9 cellular contexts compared by ENCODE assay signal in the genomic region with DNA sequence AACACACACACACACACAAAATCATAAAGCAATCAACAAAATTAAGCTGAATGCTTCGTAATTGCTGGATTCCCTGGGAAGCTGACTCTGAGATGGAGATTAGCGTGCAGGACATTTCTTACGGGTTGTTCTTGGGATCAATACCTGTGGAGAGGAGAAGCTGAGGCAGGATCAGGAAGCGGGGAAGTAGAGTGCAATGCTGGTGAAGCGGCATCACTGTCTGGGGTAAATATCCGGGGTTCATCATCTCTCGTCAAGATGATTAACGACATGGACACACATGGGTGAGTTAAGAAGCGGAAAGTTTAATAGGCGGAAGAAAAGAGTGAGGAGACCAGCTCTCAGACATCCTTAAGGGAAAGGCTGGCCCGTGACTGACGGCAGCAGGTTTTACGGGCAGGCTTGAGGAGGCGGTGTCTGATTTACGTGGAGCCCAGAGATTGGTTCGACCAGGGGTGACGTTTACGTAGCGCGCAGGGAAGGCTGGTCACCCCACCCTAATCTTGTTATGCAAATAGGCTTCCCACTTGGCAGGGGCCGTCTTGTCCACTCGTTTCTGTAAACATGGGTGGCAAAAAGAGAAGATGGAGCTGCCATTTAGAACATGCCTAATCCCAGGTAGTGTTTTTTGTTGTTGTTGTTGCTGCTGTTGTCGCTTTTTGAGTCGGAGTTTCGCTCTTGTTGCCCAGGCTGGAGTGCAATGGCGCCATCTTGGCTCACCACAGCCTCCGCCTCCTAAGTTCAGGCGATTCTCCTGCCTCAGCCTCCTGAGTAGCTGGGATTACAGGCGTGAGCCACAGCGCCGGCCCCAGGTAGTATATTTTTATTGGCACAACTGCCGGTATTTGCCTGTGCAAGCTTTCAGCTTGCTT.
"Had no signal": no experiment of that assay in that cellular context is flagged by ENCODE, and none has a peak within 500 bp of the region (broad histone marks: within the 10 kb centered on the region; RNA-seq: fewer than 3 reads in every experiment).

No MANE protein-coding gene starts in this region.

- ATAC-seq: left colon had no signal

- H3K4me1 ChIP-seq: stomach had no signal

- H3K4me3 ChIP-seq: stomach had no signal

- H3K27ac ChIP-seq: stomach had no signal

- H3K9me3 ChIP-seq: stomach had no signal

- DNase-seq: activated CD4-positive, alpha-beta memory T cell treated with anti-CD3 and anti-CD28 coated beads for 36 hours; activated CD4-positive, alpha-beta T cell treated with anti-CD3 and anti-CD28 coated beads for 1 hour; activated gamma-delta T cell treated with Interleukin-2 at 50 U/mL for 16 hours; activated naive CD8-positive, alpha-beta T cell treated with anti-CD3 and anti-CD28 coated beads for 36 hours; activated T-cell treated with anti-CD3 and anti-CD28 coated beads, Interleukin-2, amount 50 U/mL, for 48 hours; hypothalamus; left colon; nephron progenitor cell; stomach had no signal

- H3K36me3 ChIP-seq: stomach had no signal
